12 cellular contexts compared by ENCODE assay signal in genomic region chr15:58910456-58910855, GRCh38. TPM values are rescaled to one million over a fixed set of nuclear protein-coding genes. Genes with fewer than 3 reads are reported as not detected.
DNase-seq lines count a peak whose midpoint lies in the region; ATAC-seq, FAIRE-seq and TF ChIP-seq lines count a peak whose summit lies in the region.
"Had no signal": no experiment of that assay in that cellular context is flagged by ENCODE, and none has a peak within 500 bp of the region (broad histone marks: within the 10 kb centered on the region; RNA-seq: fewer than 3 reads in every experiment).

No MANE protein-coding gene starts in this region.

- H3K9me3 Mint-ChIP-seq in CD4-positive, alpha-beta T cell = no peaks in the 10 kb centered on the region
- no peaks in the 10 kb centered on the region for H3K9me3 Mint-ChIP-seq in activated naive CD4-positive, alpha-beta T cell treated with anti-CD3 and anti-CD28 coated beads, Interleukin-2, amount 50 U/mL, for 72 hours
- H3K9me3 Mint-ChIP-seq: CD14-positive monocyte had no signal

- H3K36me3 ChIP-seq in GM12878 (ENCODE audit: control insufficient read depth in 2 of 2, insufficient read depth in 2 of 2, low read length in 1 of 2) = peaks cover under 1 to 36% of the 10 kb centered on the region in 2 experiments

- RAD21 ChIA-PET in GM12878 (lab: Charles Lee; ENCODE audit: unreplicated experiment) = interaction anchor here (0.6 kb wide), 1 partner anchor 21 kb away, joined by 3 read pairs; no protein-coding TSS in a partner anchor

- no peak for TF ChIP-seq RAD21 in GM12878 (IDR thresholded peaks at IDR 0.05; ENCODE audit: insufficient read depth, low read depth, low read length)

- no peak for TF ChIP-seq EP300 in GM12878 (IDR thresholded peaks at IDR 0.05; ENCODE audit: borderline replicate concordance in 1 of 2, control insufficient read depth in 1 of 2, low read depth in 2 of 2, low read length in 2 of 2)

- no peak for TF ChIP-seq CTCF in CD4-positive, alpha-beta T cell (IDR thresholded peaks at IDR 0.05)
- no peak for TF ChIP-seq CTCF in GM12878 (IDR thresholded peaks at IDR 0.05 in 2 of 3, conservative IDR thresholded peaks at IDR 0.05 in 1 of 3; ENCODE audit: control insufficient read depth in 2 of 3, extremely low read depth in 1 of 3, insufficient read depth in 1 of 3, low read depth in 3 of 3, low read length in 3 of 3)

- in situ Hi-C loops in GM12878 (cut with MboI) = no loop called here

- intact Hi-C loops in CD4-positive, alpha-beta T cell (cut with DNase I, micrococcal nuclease) = no loop called here
- intact Hi-C loops in GM12878 (cut with micrococcal nuclease; ENCODE audit: unreplicated experiment) = no loop called here

- SMC1A ChIA-PET in GM12878 (lab: Charles Lee; ENCODE audit: uncharacterized antibody, unreplicated experiment) = interaction anchor here (0.6 to 0.7 kb wide), 2 partner anchors 13 to 15 kb away, joined by 3 to 4 read pairs; no protein-coding TSS in a partner anchor

- H3K4me3 ChIP-seq in GM12878 = no peak overlapping the region
- H3K4me3 ChIP-seq: A549, HAP-1 had no signal

- FAIRE-seq in GM12878 (lab: Jason Lieb, UNC) (no peak), GM19239 (lab: Jason Lieb, UNC) (no peak)
- FAIRE-seq: A549 had no signal

- DNase-seq in CD4-positive, alpha-beta T cell = no peak
- no peak for DNase-seq in T-helper 17 cell
- DNase-seq in GM12878 (ENCODE audit: low read depth, low spot score) = no peak
- DNase-seq in GM19239 (ENCODE audit: insufficient read length, low spot score) = no peak
- no peak for DNase-seq in NCI-H2081 treated with DMSO at 0.1 percent for 48 hours (lab: John Stamatoyannopoulos, UW)
- no peak for DNase-seq in activated naive CD4-positive, alpha-beta T cell treated with anti-CD3 and anti-CD28 coated beads, Interleukin-2, amount 50 U/mL, for 72 hours (ENCODE audit: low spot score in 2 of 2)
- DNase-seq: DMS53, GOT3, IMR-90 had no signal

- POLR2A ChIA-PET in CD4-positive, alpha-beta T cell (lab: Charles Lee) = no interaction called here
- POLR2A ChIA-PET in GM12878 (lab: Charles Lee) = interaction anchor here (0.7 kb wide), 1 partner anchor 197 kb away, joined by 3 read pairs; no protein-coding TSS in a partner anchor

- no TSS peak for BruUV-seq in GM12878 (replicated peaks; lab: Mats Ljungman, UMichigan)

- H3K4me1 Mint-ChIP-seq in CD4-positive, alpha-beta T cell (ENCODE audit: low read depth) = peaks cover 56% of the 10 kb centered on the region
- peaks cover 38% of the 10 kb centered on the region for H3K4me1 Mint-ChIP-seq in T-helper 17 cell

- no peak overlapping the region for H3K4me2 ChIP-seq in GM12878 (ENCODE audit: control insufficient read depth, insufficient read depth)
- H3K4me2 ChIP-seq: A549 had no signal

- H3K4me1 ChIP-seq in GM12878 (ENCODE audit: control insufficient read depth, insufficient read depth, low read length) = no peaks in the 10 kb centered on the region

- no peak overlapping the region for H3K4me3 Mint-ChIP-seq in CD4-positive, alpha-beta T cell
- H3K4me3 Mint-ChIP-seq in T-helper 17 cell = no peak overlapping the region
- H3K4me3 Mint-ChIP-seq: CD14-positive monocyte had no signal

- H3K27ac Mint-ChIP-seq in CD4-positive, alpha-beta T cell = peak overlapping the region; percentile 34
- peak overlapping the region; percentile 62 for H3K27ac Mint-ChIP-seq in T-helper 17 cell
- H3K27ac Mint-ChIP-seq in activated naive CD4-positive, alpha-beta T cell treated with anti-CD3 and anti-CD28 coated beads, Interleukin-2, amount 50 U/mL, for 72 hours = no peak overlapping the region

- H3K36me3 Mint-ChIP-seq in CD4-positive, alpha-beta T cell (ENCODE audit: low read depth) = peaks cover 95% of the 10 kb centered on the region
- H3K36me3 Mint-ChIP-seq in T-helper 17 cell (ENCODE audit: low read depth) = peaks cover 7% of the 10 kb centered on the region
- peaks cover 20 to 33% of the 10 kb centered on the region in 2 donors for H3K36me3 Mint-ChIP-seq in activated naive CD4-positive, alpha-beta T cell treated with anti-CD3 and anti-CD28 coated beads, Interleukin-2, amount 50 U/mL, for 72 hours

- no peaks in the 10 kb centered on the region for H3K27me3 Mint-ChIP-seq in CD4-positive, alpha-beta T cell
- H3K27me3 Mint-ChIP-seq in T-helper 17 cell = no peaks in the 10 kb centered on the region

- ATAC-seq in CD4-positive, alpha-beta T cell (ENCODE audit: poor library complexity) = no peak
- ATAC-seq in T-helper 17 cell = no peak
- peak; percentile 58 for ATAC-seq in GM12878
- no peak for ATAC-seq in activated naive CD4-positive, alpha-beta T cell treated with anti-CD3 and anti-CD28 coated beads, Interleukin-2, amount 50 U/mL, for 72 hours
- ATAC-seq: A549 had no signal

- peaks cover 9% of the 10 kb centered on the region for H3K79me2 ChIP-seq in GM12878 (ENCODE audit: control insufficient read depth, insufficient read depth, low read length)

- CTCF ChIA-PET in CD4-positive, alpha-beta T cell (lab: Charles Lee) = interaction anchor here (0.7 kb wide), 1 partner anchor 242 kb away, joined by 4 read pairs; no protein-coding TSS in a partner anchor
- CTCF ChIA-PET in GM12878 (lab: Yijun Ruan, JAX) = interaction anchor here (0.6 to 1.2 kb wide), 4 partner anchors 31 to 1205 kb away, joined by 3 to 6 read pairs (median 4); no protein-coding TSS in a partner anchor

- no peak overlapping the region for H2AFZ ChIP-seq in GM12878 (ENCODE audit: control insufficient read depth, low read depth, low read length)

- WGBS in GM12878 (ENCODE audit: insufficient coverage, insufficient replicate concordance, low lambda C conversion rate, missing lambda C conversion rate) = 59% methylated on average over 3 of the region's 4 CpGs

- H3K27me3 ChIP-seq in CD4-positive, alpha-beta T cell (ENCODE audit: control insufficient read depth, insufficient read depth, low read length) = no peaks in the 10 kb centered on the region
- H3K27me3 ChIP-seq in GM12878 (replicated peaks in 1 of 2; ENCODE audit: control insufficient read depth in 2 of 2, insufficient read depth in 2 of 2, low read length in 1 of 2) = no peaks in the 10 kb centered on the region

- H3K9ac ChIP-seq in GM12878 (ENCODE audit: control insufficient read depth, insufficient read depth, low read length) = no peak overlapping the region

- no peaks in the 10 kb centered on the region for H3K9me3 ChIP-seq in CD4-positive, alpha-beta T cell (ENCODE audit: control insufficient read depth, low read length)
- no peaks in the 10 kb centered on the region for H3K9me3 ChIP-seq in T-helper 17 cell (ENCODE audit: control insufficient read depth, low read length, poor library complexity, severe bottlenecking)
- H3K9me3 ChIP-seq in GM12878 (replicated peaks; ENCODE audit: control insufficient read depth, insufficient read depth, low read length) = no peaks in the 10 kb centered on the region
- H3K9me3 ChIP-seq: A549, HAP-1 had no signal

- no peak for TF ChIP-seq POLR2A in GM12878 (IDR thresholded peaks at IDR 0.05; ENCODE audit: low read depth, low read length)

- H3K27ac ChIP-seq in CD4-positive, alpha-beta T cell (ENCODE audit: low read depth, low read length) = no peak overlapping the region
- H3K27ac ChIP-seq in GM12878 (ENCODE audit: control insufficient read depth, insufficient read depth) = 0 out of 2 replicates have a peak overlapping the region, but pooled peaks have one; percentile 18
- H3K27ac ChIP-seq: A549 had no signal

- H4K20me1 ChIP-seq in GM12878 (ENCODE audit: control insufficient read depth, insufficient read depth) = no peaks in the 10 kb centered on the region

TF ChIP-seq in GM12878, 131 proteins besides CTCF, POLR2A, EP300 and RAD21:
- TF ChIP-seq SPI1 (IDR thresholded peaks at IDR 0.05; ENCODE audit: borderline replicate concordance, insufficient read depth, low read depth, low read length) (peak; percentile 57; the same call in 1 of the 2 replicates), NRF1 (conservative IDR thresholded peaks at IDR 0.05; ENCODE audit: low read depth, low read length) (no peak)

RNA-seq across cellular contexts. Expression of gene SLTM, which starts 23.0 kb away (rescaled TPM):
- 100 to 1,000 TPM; 183 to 189 TPM for total RNA-seq in CD4-positive, alpha-beta T cell
- 100 to 1,000 TPM; 174 to 209 TPM for total RNA-seq in T-helper 17 cell
- total RNA-seq in GM12878 (2013; cell fraction: nucleolus; rRNA removed) = 293 and 302 TPM in 2 replicates
- 89.6 and 98.9 TPM in 2 replicates for total RNA-seq in GM12878 (2014; rRNA removed)
- 142 and 152 TPM in 2 replicates for total RNA-seq in GM12878 (2014; rRNA removed; fragmentation: Illumina TruSeq; extraction: Trizol)
- total RNA-seq in GM12878 (2021) = 69.8 and 77.9 TPM in 2 replicates
- 60.9 TPM for polyA plus RNA-seq in GM12878 (2011; ENCODE audit: low read depth)
- 50.5 and 51.0 TPM in 2 replicates for polyA plus RNA-seq in GM12878 (2011; rRNA removed)
- polyA plus RNA-seq in GM12878 (2011; cell fraction: cytosol; rRNA removed) = 26.6 and 28.5 TPM in 2 replicates
- 79.5 and 134 TPM in 2 replicates for polyA plus RNA-seq in GM12878 (2011; cell fraction: nucleus; rRNA removed)
- polyA plus RNA-seq in GM12878 (2012) = 56.8 and 79.3 TPM in 2 replicates
- 129 and 152 TPM in 2 replicates for polyA plus RNA-seq in GM12878 (2014; fragmentation: Illumina TruSeq; extraction: Trizol)
- 10 to 100 TPM; 81.0 to 92.2 TPM for polyA plus RNA-seq in GM12878 (2014; fragmentation: Nextera tagmentation; extraction: Ambion mirVana)
- 77.4 and 79.9 TPM in 2 replicates for polyA plus RNA-seq in GM12878 (2014; rRNA removed)
- 100 to 1,000 TPM; 111 TPM for polyA plus RNA-seq in GM12878 (2016; fragmentation: Nextera tagmentation; extraction: Ambion mirVana)
- 30.9 and 42.7 TPM in 2 replicates for polyA minus RNA-seq in GM12878 (2011; rRNA and poly(A)+ RNA removed)
- polyA minus RNA-seq in GM12878 (2011; cell fraction: cytosol; rRNA and poly(A)+ RNA removed) = 19.5 and 22.7 TPM in 2 replicates
- 59.6 and 115 TPM in 2 replicates for polyA minus RNA-seq in GM12878 (2011; cell fraction: nucleus; rRNA and poly(A)+ RNA removed)
- 10 to 100 TPM; 74.2 to 90.1 TPM for total RNA-seq in activated naive CD4-positive, alpha-beta T cell treated with anti-CD3 and anti-CD28 coated beads, Interleukin-2, amount 50 U/mL, for 72 hours

Comparison
In these comparisons a context has a peak if more than half of its experiments do, and no peak if none do; other contexts are left out.
1. H3K27ac Mint-ChIP-seq: peak in CD4-positive, alpha-beta T cell (single experiment) and T-helper 17 cell (single experiment); none in activated naive CD4-positive, alpha-beta T cell treated with anti-CD3 and anti-CD28 coated beads, Interleukin-2, amount 50 U/mL, for 72 hours (0 of 2).